Comparison of ENCODE assay signal across 15 cellular contexts in genomic region chr19:43372462-43372861, GRCh38. TPM values are rescaled to one million over a fixed set of nuclear protein-coding genes. Genes with fewer than 3 reads are reported as not detected.
A peak's percentile ranks its signal among the peaks of the same experiment; 100 is the strongest.
DNase-seq lines count a peak whose midpoint lies in the region; ATAC-seq lines count a peak whose summit lies in the region.
"Had no signal": no experiment of that assay in that cellular context is flagged by ENCODE, and none has a peak within 500 bp of the region (broad histone marks: within the 10 kb centered on the region; RNA-seq: fewer than 3 reads in every experiment).

No MANE protein-coding gene starts in this region.

- DNase-seq in KG1 (lab: John Stamatoyannopoulos, UW), result peak; percentile 53
- peak; percentile 94 for DNase-seq in NOMO-1 treated with dmso at 0.1 percent for 144 hours (lab: John Stamatoyannopoulos, UW; ENCODE audit: unreplicated experiment)
- peak; percentile 6 for DNase-seq in dermis blood vessel endothelial cell
- no peak for DNase-seq in GM03348 (ENCODE audit: low spot score)
- DNase-seq in stimulated activated CD4-positive, alpha-beta T cell treated with anti-CD3 and anti-CD28 coated beads, Interleukin-4, amount 100 ng/mL, for 4 hours, result no peak
- DNase-seq: BE2C; CD8-positive, alpha-beta T cell; DND-41; NCI-H1092 treated with DMSO at 0.1 percent for 48 hours; NCI-H187 had no signal

- ATAC-seq in HG02759 (IDR thresholded peaks at IDR 0.05; ENCODE audit: unreplicated experiment) (no peak), HG02763 (IDR thresholded peaks at IDR 0.05; ENCODE audit: unreplicated experiment) (no peak)
- ATAC-seq: CD8-positive, alpha-beta T cell had no signal

RNA-seq across cellular contexts. Expression of gene CD177, which starts 19.0 kb away (rescaled TPM):
- 0.05 TPM in 1 of 2 replicates, not detected in the other for total RNA-seq in dermis blood vessel endothelial cell
- total RNA-seq: CD8-positive, alpha-beta T cell; LHCN-M2; SK-MEL-5 had no signal

RNA-seq across cellular contexts. Expression of gene TEX101, which starts 42.2 kb away (rescaled TPM):
- total RNA-seq in dermis blood vessel endothelial cell, result not detected in 2 replicates
- total RNA-seq: CD8-positive, alpha-beta T cell; H1; LHCN-M2; SK-MEL-5 had no signal

Comparison
In these comparisons a context has a peak if more than half of its experiments do, and no peak if none do; other contexts are left out.
1. DNase-seq: peak in KG1 (single experiment), NOMO-1 treated with dmso at 0.1 percent for 144 hours (single experiment) and dermis blood vessel endothelial cell (single experiment); none in GM03348 (single experiment) and stimulated activated CD4-positive, alpha-beta T cell treated with anti-CD3 and anti-CD28 coated beads, Interleukin-4, amount 100 ng/mL, for 4 hours (0 of 2).